ENCODE assay signal across 8 cellular contexts in the genomic region with DNA sequence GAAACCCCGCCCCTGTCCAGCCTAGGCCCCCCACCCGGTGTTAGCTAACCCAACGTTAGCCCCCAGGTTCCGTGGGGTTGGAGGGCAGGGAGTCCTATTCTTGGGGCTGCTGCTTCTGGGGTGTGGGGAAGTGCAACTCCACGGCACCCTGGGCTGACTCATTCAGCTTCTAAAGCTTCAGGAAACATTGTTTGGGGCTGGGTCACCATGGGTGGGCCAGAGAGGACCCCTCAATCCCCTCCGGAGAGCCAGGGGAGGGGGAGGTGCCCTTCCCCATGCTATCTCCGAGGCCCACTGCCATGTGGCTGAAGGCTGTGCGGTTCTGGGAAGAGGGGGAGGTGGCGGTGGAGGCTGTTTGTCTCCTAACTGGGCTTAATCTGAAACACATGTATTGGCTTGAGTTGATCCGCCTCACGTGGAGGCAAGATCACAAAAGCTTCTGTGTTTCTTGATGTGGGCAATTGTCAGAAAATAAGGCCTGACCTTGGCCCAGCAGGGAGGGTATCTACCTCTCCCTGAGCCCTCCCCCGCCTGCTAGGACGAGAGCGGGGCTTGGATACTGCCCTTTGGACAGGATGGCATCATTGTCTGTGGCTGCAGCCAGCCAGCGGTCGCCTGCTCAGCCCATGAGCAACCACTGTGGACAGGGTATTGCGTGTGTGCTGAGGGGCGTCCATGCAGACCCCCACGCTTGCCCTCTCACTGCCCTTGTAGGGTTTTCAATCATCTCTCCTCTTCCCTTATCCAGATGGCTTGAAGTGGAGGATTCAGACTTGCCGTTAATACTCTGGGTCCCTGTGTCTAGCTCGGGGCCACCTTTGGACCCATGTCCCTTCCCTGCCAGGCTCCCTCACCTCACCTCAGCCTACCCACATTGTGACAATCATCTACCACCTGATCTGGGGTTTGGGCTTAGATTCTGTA. TPM values are rescaled to one million over a fixed set of nuclear protein-coding genes. Genes with fewer than 3 reads are reported as not detected.
DNase-seq lines count a peak whose midpoint lies in the region; ATAC-seq lines count a peak whose summit lies in the region.

No MANE protein-coding gene starts in this region.

- H3K9me3 Mint-ChIP-seq in IgD-negative memory B cell: no peaks in the 10 kb centered on the region
- peaks cover 0 to 4% of the 10 kb centered on the region in 2 donors for H3K9me3 Mint-ChIP-seq in stimulated activated naive CD8-positive, alpha-beta T cell treated with anti-CD3 and anti-CD28 coated beads, Interleukin-15, amount 100 ng/mL, for 72 hours

- H3K4me1 ChIP-seq in iPS-20b (ENCODE audit: insufficient read depth, low read length): peaks cover 15% of the 10 kb centered on the region

- no peaks in the 10 kb centered on the region for H3K36me3 ChIP-seq in iPS-20b (ENCODE audit: insufficient read depth, low read depth, low read length)

- no peaks in the 10 kb centered on the region for H3K9me3 ChIP-seq in iPS-20b (ENCODE audit: insufficient read depth, low read depth, low read length)

- H3K27ac Mint-ChIP-seq in IgD-negative memory B cell: peak overlapping the region; percentile 72 to 89 (median 85)
- peak overlapping the region; percentile 85 to 93 for H3K27ac Mint-ChIP-seq in stimulated activated naive CD8-positive, alpha-beta T cell treated with anti-CD3 and anti-CD28 coated beads, Interleukin-15, amount 100 ng/mL, for 72 hours

- peaks cover 16 to 28% (median 27%) of the 10 kb centered on the region in 3 donors for H3K4me1 Mint-ChIP-seq in IgD-negative memory B cell
- peaks cover 42% of the 10 kb centered on the region for H3K4me1 Mint-ChIP-seq in stimulated activated naive CD8-positive, alpha-beta T cell treated with anti-CD3 and anti-CD28 coated beads, Interleukin-15, amount 100 ng/mL, for 72 hours

- H3K27ac ChIP-seq in angular gyrus (ENCODE audit: low read depth, low read length) (peak overlapping the region; percentile 40), iPS-20b (ENCODE audit: low read length) (no peak overlapping the region)

- peaks cover 3% of the 10 kb centered on the region for H3K27me3 Mint-ChIP-seq in IgD-negative memory B cell
- no peaks in the 10 kb centered on the region for H3K27me3 Mint-ChIP-seq in stimulated activated naive CD8-positive, alpha-beta T cell treated with anti-CD3 and anti-CD28 coated beads, Interleukin-15, amount 100 ng/mL, for 72 hours

- peak; percentile 45 for ATAC-seq in stimulated activated naive CD8-positive, alpha-beta T cell treated with anti-CD3 and anti-CD28 coated beads, Interleukin-15, amount 100 ng/mL, for 72 hours
- ATAC-seq in HG03520 (IDR thresholded peaks at IDR 0.05; ENCODE audit: unreplicated experiment) (no peak), GM21423 (IDR thresholded peaks at IDR 0.05; ENCODE audit: unreplicated experiment) (no peak)

- H3K36me3 Mint-ChIP-seq in IgD-negative memory B cell: no peaks in the 10 kb centered on the region

- H3K27me3 ChIP-seq in iPS-20b (ENCODE audit: insufficient read depth, low read length): no peaks in the 10 kb centered on the region

- DNase-seq in AG08396 (ENCODE audit: low spot score) (peak; percentile 58), NAMALWA (ENCODE audit: low spot score) (no peak)
- DNase-seq in stimulated activated naive CD8-positive, alpha-beta T cell treated with anti-CD3 and anti-CD28 coated beads, Interleukin-15, amount 100 ng/mL, for 72 hours: no peak

- peak overlapping the region; percentile 54; the same call in 1 of the 2 replicates for H3K4me3 ChIP-seq in iPS-20b (ENCODE audit: low read length)

- H3K9ac ChIP-seq in iPS-20b (ENCODE audit: low read depth, low read length): peak overlapping the region; percentile 53; the same call in 1 of the 2 replicates

- peak overlapping the region in 3 of 4 donors; percentile 7 to 81 (median 68) for H3K4me3 Mint-ChIP-seq in IgD-negative memory B cell
- peak overlapping the region; percentile 53 to 62 for H3K4me3 Mint-ChIP-seq in stimulated activated naive CD8-positive, alpha-beta T cell treated with anti-CD3 and anti-CD28 coated beads, Interleukin-15, amount 100 ng/mL, for 72 hours

RNA-seq across cellular contexts. Expression of a gene that starts 1.3 kb away (rescaled TPM):
- 8.3 TPM for polyA plus RNA-seq in IgD-negative memory B cell

RNA-seq across cellular contexts. Expression of a gene that starts 20.5 kb away (rescaled TPM):
- polyA plus RNA-seq in IgD-negative memory B cell: 1.2 TPM

RNA-seq across cellular contexts. Expression of a gene that starts 38.7 kb away (rescaled TPM):
- polyA plus RNA-seq in IgD-negative memory B cell: 21.6 TPM

RNA-seq across cellular contexts. Expression of a gene that starts 53.0 kb away (rescaled TPM):
- polyA plus RNA-seq in IgD-negative memory B cell: not detected
